In genomic region chr15:51579012-51579411, GRCh38 we compare ENCODE assay signal across 17 cellular contexts.
"Had no signal": no experiment of that assay in that cellular context is flagged by ENCODE, and none has a peak within 500 bp of the region (broad histone marks: within the 10 kb centered on the region; RNA-seq: fewer than 3 reads in every experiment).

No MANE protein-coding gene starts in this region.

- H3K4me1 ChIP-seq: prostate gland, testis had no signal

- H3K36me3 ChIP-seq: prostate gland, upper lobe of left lung had no signal

- H3K4me1 Mint-ChIP-seq: activated naive CD8-positive, alpha-beta T cell treated with anti-CD3 and anti-CD28 coated beads for 36 hours; endodermal cell; nephron; stimulated activated naive CD8-positive, alpha-beta T cell treated with anti-CD3 and anti-CD28 coated beads, Interleukin-15, amount 100 ng/mL, for 72 hours had no signal

- H3K4me3 ChIP-seq: prostate gland, testis, upper lobe of left lung had no signal

- ATAC-seq: activated CD4-positive, CD25-positive, alpha-beta regulatory T cell treated with anti-CD3 and anti-CD28 coated beads, Interleukin-2, amount 50 U/mL, for 24 hours; foreskin keratinocyte; right cardiac atrium; stimulated activated naive CD8-positive, alpha-beta T cell treated with anti-CD3 and anti-CD28 coated beads, Interleukin-15, amount 100 ng/mL, for 72 hours had no signal

- H3K9me3 Mint-ChIP-seq: T-helper 2 cell treated with Interferon-gamma antibody and Interleukin-4, amounts not matched to agents 5 μg/mL and 100 μg/mL, for 36 hours had no signal

- H3K9me3 ChIP-seq: prostate gland, testis, upper lobe of left lung had no signal

- DNase-seq: activated naive CD8-positive, alpha-beta T cell treated with anti-CD3 and anti-CD28 coated beads for 36 hours; aorta; endodermal cell; erythroblast; foreskin keratinocyte; head of caudate nucleus; mesendoderm; occipital lobe; right cardiac atrium; stimulated activated naive CD8-positive, alpha-beta T cell treated with anti-CD3 and anti-CD28 coated beads, Interleukin-15, amount 100 ng/mL, for 72 hours; testis; upper lobe of left lung had no signal

- H3K27me3 ChIP-seq: foreskin keratinocyte, testis, upper lobe of left lung had no signal

- H3K27ac ChIP-seq: foreskin keratinocyte, prostate gland, testis, upper lobe of left lung had no signal

- H3K4me3 Mint-ChIP-seq: activated naive CD8-positive, alpha-beta T cell treated with anti-CD3 and anti-CD28 coated beads for 36 hours; activated T-helper 1 cell treated with anti-CD3 and anti-CD28 coated beads, Interleukin-12 subunit alpha, Interleukin-12 subunit beta, Interleukin-2, Interleukin-4 antibody, amounts not matched to agents 30 ng/mL and 10 ng/mL and 1 ng/mL, durations not matched to agents 14 hours and 24 hours and 36 hours; endodermal cell; nephron; stimulated activated naive CD8-positive, alpha-beta T cell treated with anti-CD3 and anti-CD28 coated beads, Interleukin-15, amount 100 ng/mL, for 72 hours; T-helper 2 cell treated with Interferon-gamma antibody and Interleukin-4, amounts not matched to agents 5 μg/mL and 100 μg/mL, for 36 hours had no signal

- H3K27me3 Mint-ChIP-seq: activated naive CD8-positive, alpha-beta T cell treated with anti-CD3 and anti-CD28 coated beads for 36 hours; stimulated activated naive CD8-positive, alpha-beta T cell treated with anti-CD3 and anti-CD28 coated beads, Interleukin-15, amount 100 ng/mL, for 72 hours had no signal

- H3K27ac Mint-ChIP-seq: activated naive CD8-positive, alpha-beta T cell treated with anti-CD3 and anti-CD28 coated beads for 36 hours; activated T-helper 1 cell treated with anti-CD3 and anti-CD28 coated beads, Interleukin-12 subunit alpha, Interleukin-12 subunit beta, Interleukin-2, Interleukin-4 antibody, amounts not matched to agents 30 ng/mL and 10 ng/mL and 1 ng/mL, durations not matched to agents 14 hours and 24 hours and 36 hours; endodermal cell; nephron; stimulated activated naive CD8-positive, alpha-beta T cell treated with anti-CD3 and anti-CD28 coated beads, Interleukin-15, amount 100 ng/mL, for 72 hours; T-helper 2 cell treated with Interferon-gamma antibody and Interleukin-4, amounts not matched to agents 5 μg/mL and 100 μg/mL, for 36 hours had no signal
